25 cellular contexts compared by ENCODE assay signal in genomic region chr1:64084451-64084850, GRCh38.
"Had no signal": no experiment of that assay in that cellular context is flagged by ENCODE, and none has a peak within 500 bp of the region (broad histone marks: within the 10 kb centered on the region; RNA-seq: fewer than 3 reads in every experiment).

No MANE protein-coding gene starts in this region.

- H3K4me3 ChIP-seq: MG63, SJSA1, SK-N-MC had no signal

- H3K27ac ChIP-seq: SJSA1, SK-N-MC had no signal

- H3K36me3 ChIP-seq: MG63, SJSA1 had no signal

- H3K27me3 ChIP-seq: MG63, SJSA1 had no signal

- DNase-seq: IMR-90, Karpas-422, KG1, MG63, NCI-H1092, NCI-H1105 treated with DMSO at 0.1 percent for 48 hours, NCI-H1417 treated with DMSO at 0.1 percent for 48 hours, NCI-H146, NCI-H1694 treated with DMSO at 0.1 percent for 48 hours, NCI-H1930, NCI-H2081, NCI-H2107, NCI-H2171, NCI-H226, NCI-H446, NCI-H510A, NCI-H524 treated with DMSO at 0.1 percent for 48 hours, NCI-H69, NCI-H774, Right ventricle myocardium superior, RPMI8226, SIG-M5 had no signal

- H3K9me3 ChIP-seq: MG63, SJSA1 had no signal

- ATAC-seq: HepG2 had no signal
